8 cellular contexts compared by ENCODE assay signal in genomic region chr16:65117701-65118448, GRCh38. TPM values are rescaled to one million over a fixed set of nuclear protein-coding genes. Genes with fewer than 3 reads are reported as not detected.
DNase-seq lines count a peak whose midpoint lies in the region; TF ChIP-seq lines count a peak whose summit lies in the region.

No MANE protein-coding gene starts in this region.

- no peaks in the 10 kb centered on the region for H3K27me3 ChIP-seq in OCI-LY1 (ENCODE audit: insufficient read depth, low read length)

- no peak overlapping the region for H2AFZ ChIP-seq in OCI-LY1 (ENCODE audit: low read length)

- H3K36me3 ChIP-seq in OCI-LY1 (ENCODE audit: insufficient read depth, low read length) = no peaks in the 10 kb centered on the region

- no peak overlapping the region for H3K9ac ChIP-seq in OCI-LY1 (ENCODE audit: low read length)

- peak overlapping the region; percentile 18; the same call in 1 of the 2 replicates for H3K4me2 ChIP-seq in OCI-LY1 (ENCODE audit: low read length)

- H3K4me1 ChIP-seq in OCI-LY1 (ENCODE audit: insufficient read depth, low read length, severe bottlenecking) = peaks cover 5% of the 10 kb centered on the region

- no peaks in the 10 kb centered on the region for H3K9me2 ChIP-seq in OCI-LY1 (ENCODE audit: low read depth, low read length)

- in situ Hi-C loops in T47D (cut with HindIII; ENCODE audit: low pct_unique_long_range_greater_than_20kb, low sequenced_read_pairs) = no loop called here

- TF ChIP-seq CTCF in GM20000 (IDR thresholded peaks at IDR 0.05; ENCODE audit: extremely low read depth, missing control alignments) = peak; percentile 92
- TF ChIP-seq CTCF in OCI-LY1 (IDR thresholded peaks at IDR 0.05; ENCODE audit: low read length) = peak; percentile 90

- H3K79me2 ChIP-seq in OCI-LY1 (ENCODE audit: insufficient read depth, low read length) = no peaks in the 10 kb centered on the region

- H3K9me3 ChIP-seq in OCI-LY1 (ENCODE audit: low read length) = no peaks in the 10 kb centered on the region

- no peaks in the 10 kb centered on the region for H3F3A ChIP-seq in OCI-LY1 (ENCODE audit: insufficient read depth, low read length)

- DNase-seq in EL = peak; percentile 89
- peak; percentile 67 for DNase-seq in GM20000 (ENCODE audit: low spot score)
- DNase-seq in HT1080 (ENCODE audit: low read depth) = peak; percentile 49
- peak; percentile 38 to 71 for DNase-seq in T47D (ENCODE audit: low read depth in 1 of 2, low spot score in 1 of 2)
- peak; percentile 94 for DNase-seq in inferior parietal cortex (ENCODE audit: extremely low spot score)
- DNase-seq in stimulated activated CD4-positive, alpha-beta T cell treated with anti-CD3 and anti-CD28 coated beads, Interleukin-12 subunit alpha, Interleukin-12 subunit beta, amount 100 ng/mL, for 48 hours (ENCODE audit: low read depth in 2 of 3, low spot score in 1 of 3) = peak; percentile 15 to 27 (median 26)
- no peak for DNase-seq in mesenteric fat pad (ENCODE audit: low spot score)

- H4K20me1 ChIP-seq in OCI-LY1 (ENCODE audit: insufficient read depth, low read length) = no peaks in the 10 kb centered on the region

- H3K4me3 ChIP-seq in OCI-LY1 (ENCODE audit: low read depth, low read length, poor library complexity, severe bottlenecking) = no peak overlapping the region

- H3K27ac ChIP-seq in OCI-LY1 (ENCODE audit: low read depth, low read length, poor library complexity, severe bottlenecking) = no peak overlapping the region

RNA-seq across cellular contexts. Expression of gene CDH11, which starts 4.0 kb away (rescaled TPM):
- total RNA-seq in HT1080 (2014; rRNA removed; shearing (Covaris generic)) = 4.2 TPM in 2 replicates
- 42.4 and 70.5 TPM in 2 replicates for polyA plus RNA-seq in HT1080 (2015; cell fraction: cytosol; rRNA removed)
- 103 and 106 TPM in 2 replicates for polyA plus RNA-seq in HT1080 (2015; cell fraction: nucleus; rRNA removed)
- total RNA-seq in mesenteric fat pad = 23.7 TPM
